17 cellular contexts compared by ENCODE assay signal in genomic region chr11:123080023-123080422, GRCh38. TPM values are rescaled to one million over a fixed set of nuclear protein-coding genes. Genes with fewer than 3 reads are reported as not detected.
DNase-seq lines count a peak whose midpoint lies in the region; ATAC-seq and TF ChIP-seq lines count a peak whose summit lies in the region.
"Had no signal": no experiment of that assay in that cellular context is flagged by ENCODE, and none has a peak within 500 bp of the region (broad histone marks: within the 10 kb centered on the region; RNA-seq: fewer than 3 reads in every experiment).

No MANE protein-coding gene starts in this region.

- no peaks in the 10 kb centered on the region for H3K9me3 ChIP-seq in CD8-positive, alpha-beta T cell (ENCODE audit: low read length)
- no peaks in the 10 kb centered on the region for H3K9me3 ChIP-seq in mesenchymal stem cell (ENCODE audit: control insufficient read depth, low read length)
- H3K9me3 ChIP-seq: BLaER1 had no signal

- H3K4me1 ChIP-seq in CD8-positive, alpha-beta T cell (ENCODE audit: insufficient read depth, low read length): peaks cover 10% of the 10 kb centered on the region
- peaks cover 3% of the 10 kb centered on the region for H3K4me1 ChIP-seq in mesenchymal stem cell (ENCODE audit: control insufficient read depth, insufficient read depth, low read depth, low read length)
- H3K4me1 ChIP-seq: BLaER1 had no signal

- H3K4me1 Mint-ChIP-seq in activated T-cell treated with anti-CD3 and anti-CD28 coated beads, Interleukin-2, amount 50 U/mL, for 24 hours (ENCODE audit: low read depth): peaks cover 35% of the 10 kb centered on the region
- H3K4me1 Mint-ChIP-seq in CD8-positive, alpha-beta T cell (ENCODE audit: low read depth): peaks cover 25% of the 10 kb centered on the region
- peaks cover 39 to 40% (median 39%) of the 10 kb centered on the region in 3 donors for H3K4me1 Mint-ChIP-seq in T-cell

- 100% methylated on average over 1 of the region's 2 CpGs for WGBS in mesenchymal stem cell

- no peak overlapping the region for H2AFZ ChIP-seq in mesenchymal stem cell (ENCODE audit: low read depth, low read length)

- H2BK5ac ChIP-seq in mesenchymal stem cell (ENCODE audit: low read depth, low read length, poor library complexity, severe bottlenecking): no peak overlapping the region

- H3K18ac ChIP-seq in mesenchymal stem cell (ENCODE audit: low read depth in 1 of 2, low read length in 2 of 2): no peak overlapping the region

- H4K8ac ChIP-seq in mesenchymal stem cell (ENCODE audit: low read length): no peak overlapping the region

- H3K4me2 ChIP-seq in mesenchymal stem cell (ENCODE audit: low read length, poor library complexity, severe bottlenecking): no peak overlapping the region
- H3K4me2 ChIP-seq: BLaER1 had no signal

- H3K4me3 ChIP-seq in CD8-positive, alpha-beta T cell (ENCODE audit: low read depth, low read length): no peak overlapping the region
- no peak overlapping the region for H3K4me3 ChIP-seq in mesenchymal stem cell (ENCODE audit: insufficient read depth in 1 of 2, low read depth in 1 of 2, low read length in 2 of 2)
- H3K4me3 ChIP-seq: BLaER1 had no signal

- H3K4me3 Mint-ChIP-seq in activated T-cell treated with anti-CD3 and anti-CD28 coated beads, Interleukin-2, amount 50 U/mL, for 24 hours: no peak overlapping the region
- H3K4me3 Mint-ChIP-seq in CD8-positive, alpha-beta T cell: no peak overlapping the region
- no peak overlapping the region for H3K4me3 Mint-ChIP-seq in T-cell

- no peak overlapping the region for H2BK15ac ChIP-seq in mesenchymal stem cell (ENCODE audit: low read depth, poor library complexity, severe bottlenecking)

- no peaks in the 10 kb centered on the region for H3K27me3 Mint-ChIP-seq in activated T-cell treated with anti-CD3 and anti-CD28 coated beads, Interleukin-2, amount 50 U/mL, for 24 hours
- H3K27me3 Mint-ChIP-seq in CD8-positive, alpha-beta T cell (ENCODE audit: low read depth): no peaks in the 10 kb centered on the region
- H3K27me3 Mint-ChIP-seq in T-cell: no peaks in the 10 kb centered on the region

- no peak overlapping the region for H3K23ac ChIP-seq in mesenchymal stem cell (ENCODE audit: low read length in 2 of 2)

- peak overlapping the region; percentile 15 for H3K9ac ChIP-seq in mesenchymal stem cell (ENCODE audit: low read length)
- H3K9ac ChIP-seq: BLaER1 had no signal

- no peak overlapping the region for H3K14ac ChIP-seq in mesenchymal stem cell (ENCODE audit: low read length in 2 of 2)

- H3K27ac Mint-ChIP-seq in activated T-cell treated with anti-CD3 and anti-CD28 coated beads, Interleukin-2, amount 50 U/mL, for 24 hours: peak overlapping the region; percentile 81
- no peak overlapping the region for H3K27ac Mint-ChIP-seq in CD8-positive, alpha-beta T cell
- peak overlapping the region; percentile 34 to 61 for H3K27ac Mint-ChIP-seq in T-cell

- H2BK120ac ChIP-seq in mesenchymal stem cell (ENCODE audit: low read depth, low read length): no peak overlapping the region

- no peak overlapping the region for H2AK5ac ChIP-seq in mesenchymal stem cell (ENCODE audit: low read length, severe bottlenecking)

- DNase-seq in activated T-cell treated with anti-CD3 and anti-CD28 coated beads, Interleukin-2, amount 50 U/mL, for 24 hours: no peak
- DNase-seq in activated T-cell treated with anti-CD3 and anti-CD28 coated beads, Interleukin-2, amount 50 U/mL, for 1 hour: no peak
- no peak for DNase-seq in CD8-positive, alpha-beta T cell
- DNase-seq in T-cell (no peak), mesenchymal stem cell (no peak), posterior cingulate gyrus (no peak), Right ventricle myocardium inferior (ENCODE audit: missing footprints) (no peak)
- DNase-seq: H7, NCI-H1417 treated with DMSO at 0.1 percent for 48 hours, NCI-H187 treated with DMSO at 0.1 percent for 48 hours, NCI-H226, NCI-H524, NCI-H82, OCI-M1, SHP77 treated with DMSO at 0.1 percent for 48 hours had no signal

- POLR2A ChIA-PET in CD8-positive, alpha-beta T cell (lab: Charles Lee): interaction anchor here (1.1 to 2.0 kb wide), 2 partner anchors 8 to 13 kb away, joined by 4 to 8 read pairs; no protein-coding TSS in a partner anchor
- POLR2A ChIA-PET in T-cell (lab: Charles Lee): interaction anchor here in 1 of 2 donors (0.6 kb wide), 1 partner anchor 26 kb away, joined by 4 read pairs; no protein-coding TSS in a partner anchor

- no peak overlapping the region for H3K27ac ChIP-seq in CD8-positive, alpha-beta T cell (ENCODE audit: low read depth, low read length)
- no peak overlapping the region for H3K27ac ChIP-seq in mesenchymal stem cell (ENCODE audit: low read length, poor library complexity, severe bottlenecking)
- H3K27ac ChIP-seq: BLaER1, HL-60 had no signal

- CTCF ChIA-PET in CD8-positive, alpha-beta T cell (lab: Charles Lee): interaction anchor here (0.9 to 1.5 kb wide), 2 partner anchors 22 to 167 kb away, joined by 3 to 6 read pairs; no protein-coding TSS in a partner anchor
- CTCF ChIA-PET in T-cell (lab: Charles Lee): interaction anchor here (0.7 to 2.3 kb wide), 4 partner anchors 10 to 26 kb away, joined by 3 to 9 read pairs (median 4); no protein-coding TSS in a partner anchor

- intact Hi-C loops in CD8-positive, alpha-beta T cell (cut with DNase I, micrococcal nuclease): no loop called here
- intact Hi-C loops in posterior cingulate gyrus (cut with DNase I): no loop called here
- intact Hi-C loops in Right ventricle myocardium inferior (cut with DNase I): no loop called here

- H3K27me3 ChIP-seq in CD8-positive, alpha-beta T cell (ENCODE audit: insufficient read depth, low read length): no peaks in the 10 kb centered on the region
- no peaks in the 10 kb centered on the region for H3K27me3 ChIP-seq in mesenchymal stem cell (ENCODE audit: control insufficient read depth in 1 of 2, insufficient read depth in 1 of 2, low read length in 2 of 2)
- H3K27me3 ChIP-seq: BLaER1 had no signal

- H3K79me1 ChIP-seq in mesenchymal stem cell (replicated peaks; ENCODE audit: low read length, poor library complexity, severe bottlenecking): peaks cover 2% of the 10 kb centered on the region

- no peak overlapping the region for H2BK12ac ChIP-seq in mesenchymal stem cell (ENCODE audit: low read length in 2 of 2)

- no peaks in the 10 kb centered on the region for H3K36me3 Mint-ChIP-seq in activated T-cell treated with anti-CD3 and anti-CD28 coated beads, Interleukin-2, amount 50 U/mL, for 24 hours (ENCODE audit: low read depth)
- H3K36me3 Mint-ChIP-seq in CD8-positive, alpha-beta T cell: peaks cover 10% of the 10 kb centered on the region
- peaks cover 4% of the 10 kb centered on the region for H3K36me3 Mint-ChIP-seq in T-cell

- peak; percentile 56 for ATAC-seq in CD8-positive, alpha-beta T cell
- ATAC-seq in T-cell (replicated peaks in 1 of 4) (peak; percentile 60 to 82 (median 74)), Right ventricle myocardium inferior (no peak)

- TF ChIP-seq CTCF in CD8-positive, alpha-beta T cell (IDR thresholded peaks at IDR 0.05): no peak

- H3K4ac ChIP-seq in mesenchymal stem cell (ENCODE audit: low read depth in 1 of 2, low read length in 2 of 2): no peak overlapping the region

- no peaks in the 10 kb centered on the region for H3K36me3 ChIP-seq in CD8-positive, alpha-beta T cell (ENCODE audit: insufficient read depth, low read length)
- H3K36me3 ChIP-seq in mesenchymal stem cell (ENCODE audit: control insufficient read depth in 1 of 2, insufficient read depth in 2 of 2, low read depth in 1 of 2, low read length in 2 of 2): peaks cover 0 to 87% of the 10 kb centered on the region in 2 experiments
- H3K36me3 ChIP-seq: BLaER1 had no signal

- no peaks in the 10 kb centered on the region for H3K9me3 Mint-ChIP-seq in activated T-cell treated with anti-CD3 and anti-CD28 coated beads, Interleukin-2, amount 50 U/mL, for 24 hours
- H3K9me3 Mint-ChIP-seq in CD8-positive, alpha-beta T cell: no peaks in the 10 kb centered on the region
- no peaks in the 10 kb centered on the region for H3K9me3 Mint-ChIP-seq in T-cell

- H4K91ac ChIP-seq in mesenchymal stem cell (ENCODE audit: low read length): no peak overlapping the region

RNA-seq across cellular contexts. Expression of gene HSPA8, which starts 18.1 kb away (rescaled TPM):
- total RNA-seq in CD8-positive, alpha-beta T cell: 100 to 1,000 TPM; 748 to 798 TPM
- total RNA-seq in T-cell (1,000 to 10,000 TPM in 1 of 5 donors, 100 to 1,000 TPM in 4; 791 to 1,086 (median 843) TPM), Right ventricle myocardium inferior (1,349 TPM)
- 888 TPM for polyA plus RNA-seq in mesenchymal stem cell (2013, experiment 1 of 2)
- 894 TPM for polyA plus RNA-seq in mesenchymal stem cell (2013, experiment 2 of 2)
